23 cellular contexts compared by ENCODE assay signal in genomic region chrX:115490814-115491213, GRCh38.
"Had no signal": no experiment of that assay in that cellular context is flagged by ENCODE, and none has a peak within 500 bp of the region (broad histone marks: within the 10 kb centered on the region; RNA-seq: fewer than 3 reads in every experiment).

No MANE protein-coding gene starts in this region.

- H3K9me3 ChIP-seq: esophagus squamous epithelium, mucosa of descending colon, prostate gland, testis, tibial nerve, upper lobe of left lung had no signal

- H3K4me1 ChIP-seq: esophagus squamous epithelium, prostate gland, spleen, testis, upper lobe of left lung had no signal

- DNase-seq: dermis blood vessel endothelial cell; effector memory CD4-positive, alpha-beta T cell; erythroblast; esophagus squamous epithelium; hypothalamus; immature natural killer cell; mucosa of descending colon; naive B cell; nucleus accumbens; right cardiac atrium; spleen; stimulated activated CD4-positive, alpha-beta T cell treated with anti-CD3 and anti-CD28 coated beads, Interleukin-4, amount 100 ng/mL, for 4 hours; stimulated activated naive CD8-positive, alpha-beta T cell treated with anti-CD3 and anti-CD28 coated beads, Interleukin-15, Interleukin-2, amounts not matched to agents 100 U/mL and 50 U/mL, for 24 hours; substantia nigra; testis; upper lobe of left lung had no signal

- ATAC-seq: mucosa of descending colon; natural killer cell treated with Interleukin-12 subunit alpha and Interleukin-12 subunit beta and Interleukin-15 and Interleukin-18, amount 100 ng/mL, for 72 hours; right cardiac atrium; stimulated activated memory B cell treated with anti-CD40 and anti-IgM and Interleukin-4, amounts not matched to agents 10 μg/mL and 1 μg/mL and 100 μg/mL, for 72 hours; stimulated activated naive CD8-positive, alpha-beta T cell treated with anti-CD3 and anti-CD28 coated beads, Interleukin-15, Interleukin-2, amounts not matched to agents 100 U/mL and 50 U/mL, for 24 hours had no signal

- H3K4me3 ChIP-seq: coronary artery, esophagus squamous epithelium, lung, mucosa of descending colon, prostate gland, skin epidermis, spleen, testis, tibial nerve, upper lobe of left lung had no signal

- H3K36me3 ChIP-seq: esophagus squamous epithelium, prostate gland, spleen, tibial nerve, upper lobe of left lung had no signal

- H3K27ac ChIP-seq: coronary artery, esophagus squamous epithelium, prostate gland, testis, upper lobe of left lung had no signal

- H3K27me3 ChIP-seq: esophagus squamous epithelium, spleen, testis, upper lobe of left lung had no signal
